In the genomic region with DNA sequence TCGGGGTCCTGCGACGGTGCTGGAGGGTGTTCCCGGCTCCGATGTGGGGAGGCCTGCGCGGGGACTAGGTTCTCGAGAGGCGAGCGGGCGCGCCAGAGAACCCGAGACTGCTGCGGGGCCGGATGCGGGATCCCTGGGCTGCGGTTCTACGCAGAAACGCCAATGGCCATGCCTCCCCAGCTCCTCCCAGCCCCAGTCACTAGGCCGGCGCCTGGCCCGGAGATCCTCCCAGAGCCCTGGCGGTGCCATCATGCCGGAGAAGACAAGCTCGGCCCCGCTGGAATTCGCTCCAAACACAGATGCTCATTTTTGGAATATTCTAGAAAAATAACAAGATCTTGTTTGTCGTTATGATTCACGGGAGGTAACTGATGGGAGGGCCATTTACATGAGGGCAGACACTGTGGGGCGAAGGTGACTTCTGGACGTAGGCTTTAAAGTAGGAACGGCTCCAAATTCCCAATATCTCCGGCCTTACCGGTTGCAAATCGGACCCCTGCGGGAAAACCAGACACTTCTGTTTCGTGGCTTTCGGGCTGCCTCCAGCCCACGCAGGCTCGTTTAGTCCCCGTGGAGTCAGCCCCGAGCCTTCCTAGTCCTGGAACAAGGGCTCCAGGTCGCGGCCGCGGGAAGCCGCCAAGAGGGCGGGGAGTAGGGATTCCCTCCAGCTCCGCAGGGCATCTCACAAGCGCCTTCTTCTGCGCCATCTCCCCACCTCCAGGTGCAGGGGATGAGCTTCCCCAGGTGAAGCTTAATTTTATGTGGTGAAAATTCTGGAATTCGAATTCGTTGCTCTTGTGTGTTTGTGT, we compare ENCODE assay signal across 12 cellular contexts.
A peak's percentile ranks its signal among the peaks of the same experiment; 100 is the strongest.
DNase-seq lines count a peak whose midpoint lies in the region; ATAC-seq, FAIRE-seq and TF ChIP-seq lines count a peak whose summit lies in the region.
"Had no signal": no experiment of that assay in that cellular context is flagged by ENCODE, and none has a peak within 500 bp of the region (broad histone marks: within the 10 kb centered on the region; RNA-seq: fewer than 3 reads in every experiment).

No MANE protein-coding gene starts in this region.

- DNase-seq in HFFc6 (no peak), HepG2 (ENCODE audit: low spot score) (no peak), MM.1S (no peak), NCI-H2227 treated with DMSO at 0.1 percent for 48 hours (lab: John Stamatoyannopoulos, UW) (no peak)
- DNase-seq in stimulated activated naive B cell treated with anti-CD40 and anti-IgM and Interleukin-4, amounts not matched to agents 10 μg/mL and 1 μg/mL and 100 μg/mL, for 72 hours, result no peak
- DNase-seq: adrenal gland, GDM1, KG1, NCI-H510A treated with DMSO at 0.1 percent for 48 hours, SW 1271 had no signal

- CTCF ChIA-PET in HepG2 (lab: Yijun Ruan, JAX; ENCODE audit: low intra/inter-chr PET ratio, low total read pairs), result no interaction called here

- H3K9me2 ChIP-seq in MM.1S (replicated peaks; ENCODE audit: insufficient read depth, low read length), result no peaks in the 10 kb centered on the region

- peaks cover 26% of the 10 kb centered on the region for H3K4me1 Mint-ChIP-seq in HFFc6 (ENCODE audit: low read depth)
- peaks cover 49% of the 10 kb centered on the region for H3K4me1 Mint-ChIP-seq in activated naive CD8-positive, alpha-beta T cell (ENCODE audit: low read depth)
- peaks cover 40 to 59% of the 10 kb centered on the region in 2 donors for H3K4me1 Mint-ChIP-seq in stimulated activated naive B cell treated with anti-CD40 and anti-IgM and Interleukin-4, amounts not matched to agents 10 μg/mL and 1 μg/mL and 100 μg/mL, for 72 hours

- H3K9ac ChIP-seq in HepG2 (ENCODE audit: insufficient read depth, low read depth, low read length) (no peak overlapping the region), MM.1S (ENCODE audit: low read length) (no peak overlapping the region)

- H2AFZ ChIP-seq in HepG2 (ENCODE audit: low read length) (no peak overlapping the region), MM.1S (ENCODE audit: low read length) (no peak overlapping the region)

- H3K27ac ChIP-seq in HepG2 (ENCODE audit: extremely low read length, insufficient read depth, low read length) (no peak overlapping the region), MM.1S (ENCODE audit: low read length) (no peak overlapping the region)
- H3K27ac ChIP-seq: adrenal gland had no signal

- H3K4me3 Mint-ChIP-seq in HFFc6, result peak overlapping the region; percentile 84
- H3K4me3 Mint-ChIP-seq in activated naive CD8-positive, alpha-beta T cell, result peak overlapping the region; percentile 92
- H3K4me3 Mint-ChIP-seq in stimulated activated naive B cell treated with anti-CD40 and anti-IgM and Interleukin-4, amounts not matched to agents 10 μg/mL and 1 μg/mL and 100 μg/mL, for 72 hours, result peak overlapping the region; percentile 73 to 79

- ATAC-seq in HepG2 (no peak), HG03139 (IDR thresholded peaks at IDR 0.05; ENCODE audit: unreplicated experiment) (no peak)
- no peak for ATAC-seq in stimulated activated naive B cell treated with anti-CD40 and anti-IgM and Interleukin-4, amounts not matched to agents 10 μg/mL and 1 μg/mL and 100 μg/mL, for 72 hours (replicated peaks)

- BruUV-seq in HepG2 (replicated peaks; lab: Mats Ljungman, UMichigan), result no TSS peak

- H3K36me3 ChIP-seq in HepG2 (replicated peaks in 1 of 2; ENCODE audit: control insufficient read depth in 1 of 2, insufficient read depth in 2 of 2, low read length in 2 of 2), result no peaks in the 10 kb centered on the region
- no peaks in the 10 kb centered on the region for H3K36me3 ChIP-seq in MM.1S (replicated peaks; ENCODE audit: insufficient read depth, low read length)
- H3K36me3 ChIP-seq: adrenal gland had no signal

- 74% methylated on average over 39 of the region's 53 CpGs for whole genome bisulfite sequencing in HepG2 (ENCODE audit: low lambda C conversion rate)

- H3K27me3 ChIP-seq in HepG2 (ENCODE audit: control insufficient read depth in 1 of 2, insufficient read depth in 2 of 2, low read length in 2 of 2) (peaks cover 9 to 80% of the 10 kb centered on the region in 2 experiments), MM.1S (replicated peaks; ENCODE audit: insufficient read depth, low read length) (no peaks in the 10 kb centered on the region)

- intact Hi-C loops in HepG2 (cut with micrococcal nuclease; ENCODE audit: unreplicated experiment), result no loop called here

- H3K79me2 ChIP-seq in HepG2 (ENCODE audit: insufficient read depth, low read length), result no peaks in the 10 kb centered on the region
- no peaks in the 10 kb centered on the region for H3K79me2 ChIP-seq in MM.1S (ENCODE audit: low read length)

- in situ Hi-C loops in HepG2 (cut with HindIII; ENCODE audit: extremely low pct_ligation_motif_present, low pct_unique_long_range_greater_than_20kb), result no loop called here

- no peak for FAIRE-seq in HepG2 (lab: Jason Lieb, UNC)

- H3K9me3 ChIP-seq in HepG2 (ENCODE audit: low read length) (no peaks in the 10 kb centered on the region), MM.1S (replicated peaks; ENCODE audit: insufficient read depth, low read length) (no peaks in the 10 kb centered on the region)
- H3K9me3 ChIP-seq: adrenal gland had no signal

- peaks cover 93% of the 10 kb centered on the region for H3K27me3 Mint-ChIP-seq in HFFc6 (ENCODE audit: insufficient read depth)
- H3K27me3 Mint-ChIP-seq in activated naive CD8-positive, alpha-beta T cell, result peaks cover 56% of the 10 kb centered on the region
- peaks cover 86 to 98% of the 10 kb centered on the region in 2 donors for H3K27me3 Mint-ChIP-seq in stimulated activated naive B cell treated with anti-CD40 and anti-IgM and Interleukin-4, amounts not matched to agents 10 μg/mL and 1 μg/mL and 100 μg/mL, for 72 hours

- no peak for TF ChIP-seq EP300 in HepG2 (IDR thresholded peaks at IDR 0.05; ENCODE audit: low read depth in 2 of 2, low read length in 2 of 2)
- TF ChIP-seq EP300 in HepG2 (CRISPR knock-in tag; IDR thresholded peaks at IDR 0.05; ENCODE audit: borderline replicate concordance), result no peak

- H3F3A ChIP-seq in MM.1S (ENCODE audit: insufficient read depth, low read length), result no peaks in the 10 kb centered on the region

- H3K4me1 ChIP-seq in HepG2 (ENCODE audit: insufficient read depth, low read length), result no peaks in the 10 kb centered on the region
- no peaks in the 10 kb centered on the region for H3K4me1 ChIP-seq in MM.1S (ENCODE audit: low read length)

- H4K20me1 ChIP-seq in HepG2 (ENCODE audit: insufficient read depth, low read length), result no peaks in the 10 kb centered on the region
- H4K20me1 ChIP-seq in MM.1S (ENCODE audit: insufficient read depth, low read length), result no peaks in the 10 kb centered on the region

- POLR2A ChIA-PET in HepG2 (lab: Yijun Ruan, JAX), result no interaction called here

- H3K27ac Mint-ChIP-seq in HFFc6, result no peak overlapping the region
- H3K27ac Mint-ChIP-seq in activated naive CD8-positive, alpha-beta T cell, result no peak overlapping the region
- H3K27ac Mint-ChIP-seq in stimulated activated naive B cell treated with anti-CD40 and anti-IgM and Interleukin-4, amounts not matched to agents 10 μg/mL and 1 μg/mL and 100 μg/mL, for 72 hours, result peak overlapping the region; percentile 82

- TF ChIP-seq POLR2A in HepG2 (IDR thresholded peaks at IDR 0.05; ENCODE audit: insufficient read depth in 1 of 2, low read depth in 2 of 2, low read length in 2 of 2), result no peak

- H3K4me3 ChIP-seq in HepG2 (replicated peaks in 1 of 3; ENCODE audit: insufficient read depth in 1 of 3, low read depth in 2 of 3, low read length in 3 of 3) (no peak overlapping the region), MM.1S (ENCODE audit: low read length) (no peak overlapping the region)

- H3K4me2 ChIP-seq in HepG2 (ENCODE audit: low read depth, low read length) (0 out of 2 replicates have a peak overlapping the region, but pooled peaks have one; percentile 33), MM.1S (ENCODE audit: low read depth, low read length) (no peak overlapping the region)

- no peak for TF ChIP-seq CTCF in HFFc6 (IDR thresholded peaks at IDR 0.05)
- no peak for TF ChIP-seq CTCF in HepG2 (CRISPR knock-in tag; IDR thresholded peaks at IDR 0.05)
- no peak for TF ChIP-seq CTCF in MM.1S (IDR thresholded peaks at IDR 0.05; ENCODE audit: low read length)

- no peaks in the 10 kb centered on the region for H3K36me3 Mint-ChIP-seq in HFFc6 (ENCODE audit: low read depth)
- H3K36me3 Mint-ChIP-seq in activated naive CD8-positive, alpha-beta T cell, result no peaks in the 10 kb centered on the region
- H3K36me3 Mint-ChIP-seq in stimulated activated naive B cell treated with anti-CD40 and anti-IgM and Interleukin-4, amounts not matched to agents 10 μg/mL and 1 μg/mL and 100 μg/mL, for 72 hours, result peaks cover 0 to 3% of the 10 kb centered on the region in 2 donors

- TF ChIP-seq RAD21 in HepG2 (CRISPR knock-in tag; IDR thresholded peaks at IDR 0.05), result no peak

- no peaks in the 10 kb centered on the region for H3K9me3 Mint-ChIP-seq in HFFc6
- no peaks in the 10 kb centered on the region for H3K9me3 Mint-ChIP-seq in activated naive CD8-positive, alpha-beta T cell (ENCODE audit: low read depth)
- H3K9me3 Mint-ChIP-seq in stimulated activated naive B cell treated with anti-CD40 and anti-IgM and Interleukin-4, amounts not matched to agents 10 μg/mL and 1 μg/mL and 100 μg/mL, for 72 hours, result no peaks in the 10 kb centered on the region

TF ChIP-seq in HepG2, 621 proteins besides CTCF, POLR2A, EP300 and RAD21 (continues in another document):
- TF ChIP-seq HOXA5 (CRISPR knock-in tag; IDR thresholded peaks at IDR 0.05), result no peak
- TF ChIP-seq, protein P1, sequence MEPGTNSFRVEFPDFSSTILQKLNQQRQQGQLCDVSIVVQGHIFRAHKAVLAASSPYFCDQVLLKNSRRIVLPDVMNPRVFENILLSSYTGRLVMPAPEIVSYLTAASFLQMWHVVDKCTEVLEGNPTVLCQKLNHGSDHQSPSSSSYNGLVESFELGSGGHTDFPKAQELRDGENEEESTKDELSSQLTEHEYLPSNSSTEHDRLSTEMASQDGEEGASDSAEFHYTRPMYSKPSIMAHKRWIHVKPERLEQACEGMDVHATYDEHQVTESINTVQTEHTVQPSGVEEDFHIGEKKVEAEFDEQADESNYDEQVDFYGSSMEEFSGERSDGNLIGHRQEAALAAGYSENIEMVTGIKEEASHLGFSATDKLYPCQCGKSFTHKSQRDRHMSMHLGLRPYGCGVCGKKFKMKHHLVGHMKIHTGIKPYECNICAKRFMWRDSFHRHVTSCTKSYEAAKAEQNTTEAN (CRISPR knock-in tag; conservative IDR thresholded peaks at IDR 0.05), result no peak
- TF ChIP-seq FOXA3 (CRISPR knock-in tag; IDR thresholded peaks at IDR 0.05), result no peak
- no peak for TF ChIP-seq TBL1XR1 (IDR thresholded peaks at IDR 0.05; ENCODE audit: borderline replicate concordance, low read length, partially characterized antibody)
